In the genomic region with DNA sequence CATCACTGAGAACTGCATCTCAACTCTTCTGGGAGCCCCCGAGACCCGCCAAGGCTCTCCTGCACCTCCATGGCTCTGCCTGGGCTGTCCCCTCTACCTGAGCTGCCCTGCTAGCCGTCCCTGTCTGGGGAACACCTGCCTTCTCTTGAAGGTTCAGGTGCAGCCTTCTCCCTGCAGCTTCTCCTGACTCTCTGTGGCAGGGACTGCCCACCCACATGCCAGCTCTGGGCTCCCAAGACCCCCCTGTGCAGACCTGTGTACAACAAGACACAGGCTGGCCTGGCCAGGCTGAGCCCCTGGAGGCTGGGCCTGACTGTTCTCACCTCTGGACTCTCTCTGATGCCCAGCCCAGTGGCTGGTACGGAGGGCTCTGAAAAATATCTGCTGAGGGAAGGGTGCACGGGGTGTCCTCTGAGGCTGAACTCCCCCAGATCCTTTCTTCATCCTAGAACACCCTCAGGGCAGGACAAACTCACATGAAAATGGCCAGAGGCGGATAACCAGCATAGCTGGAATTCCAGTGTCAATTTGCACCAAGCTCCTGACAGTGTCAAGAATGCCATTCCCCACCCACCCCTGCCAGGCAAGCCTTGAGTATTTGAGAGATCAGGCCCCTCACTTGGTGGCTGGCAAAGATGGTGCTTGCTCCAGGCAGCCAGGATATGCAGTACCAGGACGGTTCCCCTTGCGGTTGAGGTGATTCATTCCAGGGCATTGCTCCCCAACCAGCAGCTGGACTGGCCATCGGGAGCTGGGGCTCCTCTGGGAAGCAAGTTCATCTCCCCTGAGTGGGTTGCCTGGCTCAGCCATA, we compare ENCODE assay signal across 10 cellular contexts. TPM values are rescaled to one million over a fixed set of nuclear protein-coding genes. Genes with fewer than 3 reads are reported as not detected.
DNase-seq lines count a peak whose midpoint lies in the region; ATAC-seq and TF ChIP-seq lines count a peak whose summit lies in the region.
"Had no signal": no experiment of that assay in that cellular context is flagged by ENCODE, and none has a peak within 500 bp of the region (broad histone marks: within the 10 kb centered on the region; RNA-seq: fewer than 3 reads in every experiment).

No MANE protein-coding gene starts in this region.

- H3K4me2 ChIP-seq in GM23338 = no peak overlapping the region
- H3K4me2 ChIP-seq in SK-N-SH = peak overlapping the region; percentile 67

- WGBS in SK-N-SH (ENCODE audit: low lambda C conversion rate) = 68% methylated on average over 6 of the region's 9 CpGs
- 60 to 77% methylated on average over 9 of the region's 9 CpGs for WGBS in heart right ventricle, 2 donors

- H3K4me1 ChIP-seq in GM23338 (ENCODE audit: insufficient read depth) (peaks cover 16% of the 10 kb centered on the region), SK-N-SH (ENCODE audit: control insufficient read depth in 1 of 2, insufficient read depth in 2 of 2, low read depth in 1 of 2, low read length in 1 of 2) (peaks cover 48 to 76% of the 10 kb centered on the region in 2 experiments), heart right ventricle (peaks cover 2 to 75% (median 45%) of the 10 kb centered on the region in 9 donors), mucosa of descending colon (ENCODE audit: low read depth) (no peaks in the 10 kb centered on the region)

- H3K9ac ChIP-seq in SK-N-SH = no peak overlapping the region

- CTCF ChIA-PET in SK-N-SH (lab: Yijun Ruan, JAX) = interaction anchor here (0.6 to 1.1 kb wide), 2 partner anchors 17 to 31 kb away, joined by 4 read pairs; no protein-coding TSS in a partner anchor

- peak; percentile 35 to 69; a peak in 2 of 4 replicates for TF ChIP-seq EP300 in SK-N-SH (IDR thresholded peaks at IDR 0.05; ENCODE audit: borderline replicate concordance in 1 of 2, low read depth in 1 of 2, low read length in 1 of 2)

- H3K4me3 ChIP-seq in GM23338 (no peak overlapping the region), SK-N-SH (ENCODE audit: low read depth in 2 of 2, low read length in 1 of 2) (no peak overlapping the region), heart right ventricle (no peak overlapping the region), mucosa of descending colon (no peak overlapping the region)
- H3K4me3 ChIP-seq: GM12878 had no signal

- H3F3A ChIP-seq in GM23338 (replicated peaks; ENCODE audit: low read depth) = no peaks in the 10 kb centered on the region
- H3F3A ChIP-seq in SK-N-SH (replicated peaks; ENCODE audit: insufficient read depth) = peaks cover 43% of the 10 kb centered on the region

- peaks cover 3% of the 10 kb centered on the region for H3K27me3 Mint-ChIP-seq in GM23338 (ENCODE audit: insufficient read depth, low read depth, poor library complexity)

- H3K4me1 Mint-ChIP-seq in GM23338 = peaks cover 32% of the 10 kb centered on the region

- POLR2A ChIA-PET in SK-N-SH (lab: Yijun Ruan, JAX) = no interaction called here

- H3K4me3 Mint-ChIP-seq in GM23338 = no peak overlapping the region

- DNase-seq in GM23338 (ENCODE audit: low spot score) = peak; percentile 79
- DNase-seq in SK-N-SH = no peak
- no peak for DNase-seq in heart right ventricle
- DNase-seq in renal cortical epithelial cell (ENCODE audit: low read depth) = peak; percentile 84
- no peak for DNase-seq in NCI-H526 treated with DMSO at 0.1 percent for 48 hours (lab: John Stamatoyannopoulos, UW)
- DNase-seq in activated CD4-positive, CD25-positive, alpha-beta regulatory T cell (lab: John Stamatoyannopoulos, UW) = no peak
- no peak for DNase-seq in mucosa of descending colon
- DNase-seq: NCI-H146 had no signal

- no peaks in the 10 kb centered on the region for H4K20me1 ChIP-seq in GM23338 (replicated peaks; ENCODE audit: insufficient read depth)
- H4K20me1 ChIP-seq in SK-N-SH (ENCODE audit: insufficient read depth) = no peaks in the 10 kb centered on the region

- intact Hi-C loops in heart right ventricle (cut with DNase I) = no loop called here
- intact Hi-C loops in mucosa of descending colon (cut with DNase I, micrococcal nuclease) = no loop called here

- peak overlapping the region; percentile 50 for H3K27ac Mint-ChIP-seq in GM23338

- H3K36me3 ChIP-seq in GM23338 (ENCODE audit: insufficient read depth) = no peaks in the 10 kb centered on the region; the same call in 1 of the 2 replicates
- peaks cover 10 to 42% of the 10 kb centered on the region in 2 experiments for H3K36me3 ChIP-seq in SK-N-SH (replicated peaks in 1 of 2; ENCODE audit: control insufficient read depth in 1 of 2, insufficient read depth in 2 of 2, low read length in 1 of 2)
- H3K36me3 ChIP-seq in heart right ventricle = peaks cover 0 to 55% (median 12%) of the 10 kb centered on the region in 9 donors
- H3K36me3 ChIP-seq in mucosa of descending colon (ENCODE audit: low read depth) = no peaks in the 10 kb centered on the region

- no peak for TF ChIP-seq RAD21 in SK-N-SH (IDR thresholded peaks at IDR 0.05; ENCODE audit: low read length)

- H3K79me2 ChIP-seq in GM23338 (replicated peaks; ENCODE audit: insufficient read depth) = no peaks in the 10 kb centered on the region
- H3K79me2 ChIP-seq in SK-N-SH (ENCODE audit: insufficient read depth) = peaks cover 67% of the 10 kb centered on the region; the same call in 1 of the 2 replicates

- TF ChIP-seq CTCF in GM23338 (conservative IDR thresholded peaks at IDR 0.05; ENCODE audit: low read depth in 2 of 2) (no peak), SK-N-SH (IDR thresholded peaks at IDR 0.05) (no peak), heart right ventricle (IDR thresholded peaks at IDR 0.05) (no peak), mucosa of descending colon (IDR thresholded peaks at IDR 0.05) (no peak)

- 0 out of 2 replicates have a peak, but pooled peaks cover 3% of the 10 kb centered on the region for H3K9me2 ChIP-seq in GM23338 (ENCODE audit: insufficient read depth)
- no peaks in the 10 kb centered on the region for H3K9me2 ChIP-seq in SK-N-SH

- H3K9me3 Mint-ChIP-seq in GM23338 = no peaks in the 10 kb centered on the region; the same call in 2 of the 3 replicates

- no peaks in the 10 kb centered on the region for H3K9me3 ChIP-seq in SK-N-SH
- H3K9me3 ChIP-seq in heart right ventricle = no peaks in the 10 kb centered on the region
- H3K9me3 ChIP-seq in mucosa of descending colon = no peaks in the 10 kb centered on the region

- H2AFZ ChIP-seq in GM23338 = no peak overlapping the region
- H2AFZ ChIP-seq in SK-N-SH (ENCODE audit: low read depth) = no peak overlapping the region

- H3K27me3 ChIP-seq in GM23338 (ENCODE audit: insufficient read depth) (no peaks in the 10 kb centered on the region), SK-N-SH (ENCODE audit: insufficient read depth) (no peaks in the 10 kb centered on the region), heart right ventricle (no peaks in the 10 kb centered on the region)

- peaks cover 5% of the 10 kb centered on the region for H3K36me3 Mint-ChIP-seq in GM23338 (ENCODE audit: low read depth)

- H3K27ac ChIP-seq in GM23338 (ENCODE audit: low read depth) = no peak overlapping the region
- H3K27ac ChIP-seq in SK-N-SH (ENCODE audit: low read depth in 2 of 2, low read length in 1 of 2) = peak overlapping the region; percentile 88 to 100
- peak overlapping the region in 3 of 10 donors; percentile 3 to 36 (median 23) for H3K27ac ChIP-seq in heart right ventricle

- peak; percentile 28 for ATAC-seq in GM23338
- ATAC-seq in heart right ventricle = peak in 5 of 8 donors; percentile 6 to 26 (median 17)
- no peak for ATAC-seq in HG03025 (IDR thresholded peaks at IDR 0.05; ENCODE audit: low FRiP score, unreplicated experiment)
- no peak for ATAC-seq in mucosa of descending colon
- ATAC-seq: GM12878 had no signal

TF ChIP-seq in GM23338, 12 proteins besides CTCF, POLR2A, EP300 and RAD21 (continues in another document):
- TF ChIP-seq NANOG (IDR thresholded peaks at IDR 0.05; ENCODE audit: borderline replicate concordance) = no peak
- TF ChIP-seq STAT1 (IDR thresholded peaks at IDR 0.05; ENCODE audit: unreplicated experiment) = no peak

TF ChIP-seq in SK-N-SH, 30 proteins besides CTCF, POLR2A, EP300 and RAD21 (continues in another document):
- TF ChIP-seq JUND (IDR thresholded peaks at IDR 0.05) = peak; percentile 49
- TF ChIP-seq EZH2phosphoT487 (IDR thresholded peaks at IDR 0.05; ENCODE audit: borderline replicate concordance, low read depth) = no peak
- peak; percentile 85 for TF ChIP-seq TEAD4 (IDR thresholded peaks at IDR 0.05; ENCODE audit: borderline replicate concordance, insufficient read depth)
- peak; percentile 64 for TF ChIP-seq POLR2AphosphoS5 (IDR thresholded peaks at IDR 0.05; ENCODE audit: low read depth, low read length)
- TF ChIP-seq, protein P1, sequence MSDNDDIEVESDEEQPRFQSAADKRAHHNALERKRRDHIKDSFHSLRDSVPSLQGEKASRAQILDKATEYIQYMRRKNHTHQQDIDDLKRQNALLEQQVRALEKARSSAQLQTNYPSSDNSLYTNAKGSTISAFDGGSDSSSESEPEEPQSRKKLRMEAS (IDR thresholded peaks at IDR 0.05; ENCODE audit: low read depth) = peak; percentile 62; the same call in 1 of the 2 replicates
- TF ChIP-seq FOXJ3 (CRISPR knock-in tag; IDR thresholded peaks at IDR 0.05) = no peak
- no peak for TF ChIP-seq MEF2A (IDR thresholded peaks at IDR 0.05; ENCODE audit: borderline replicate concordance, low read depth)
- TF ChIP-seq NRF1 (IDR thresholded peaks at IDR 0.05; ENCODE audit: low read depth, low read length) = no peak
- no peak for TF ChIP-seq FOXM1 (IDR thresholded peaks at IDR 0.05; ENCODE audit: low read depth)
- TF ChIP-seq, protein P2, sequence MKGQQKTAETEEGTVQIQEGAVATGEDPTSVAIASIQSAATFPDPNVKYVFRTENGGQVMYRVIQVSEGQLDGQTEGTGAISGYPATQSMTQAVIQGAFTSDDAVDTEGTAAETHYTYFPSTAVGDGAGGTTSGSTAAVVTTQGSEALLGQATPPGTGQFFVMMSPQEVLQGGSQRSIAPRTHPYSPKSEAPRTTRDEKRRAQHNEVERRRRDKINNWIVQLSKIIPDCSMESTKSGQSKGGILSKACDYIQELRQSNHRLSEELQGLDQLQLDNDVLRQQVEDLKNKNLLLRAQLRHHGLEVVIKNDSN (IDR thresholded peaks at IDR 0.05; ENCODE audit: borderline replicate concordance, low read depth) = no peak
- no peak for TF ChIP-seq GABPA (IDR thresholded peaks at IDR 0.05; ENCODE audit: low read depth)

RNA-seq across cellular contexts. Expression of a gene that starts 40.9 kb away (rescaled TPM):
- 16.8 and 22.0 TPM in 2 replicates for total RNA-seq in GM23338 (2014; rRNA removed; shearing (Covaris generic))
- polyA plus RNA-seq in GM23338 (2016; fragmentation: Nextera tagmentation; extraction: Ambion mirVana) = 5.3 and 5.8 TPM in 2 replicates
- polyA plus RNA-seq in SK-N-SH (2012; rRNA removed) = 13.3 and 14.9 TPM in 2 replicates
- polyA plus RNA-seq in SK-N-SH (2012; cell fraction: cytosol; rRNA removed) = 13.0 and 16.1 TPM in 2 replicates
- 15.7 and 22.1 TPM in 2 replicates for polyA plus RNA-seq in SK-N-SH (2012; cell fraction: nucleus; rRNA removed)
- total RNA-seq in heart right ventricle = 10 to 100 TPM; 16.3 to 26.5 (median 21.3) TPM
- polyA plus RNA-seq in heart right ventricle = 1 to 10 TPM; 7.0 to 9.5 TPM
- 60.4 and 66.9 TPM in 2 replicates for total RNA-seq in renal cortical epithelial cell
- total RNA-seq in mucosa of descending colon = 10 to 100 TPM; 20.6 to 32.2 (median 22.4) TPM

Comparison
In these comparisons a context has a peak if more than half of its experiments do, and no peak if none do; other contexts are left out.
1. ATAC-seq: peak in GM23338 (single experiment) and heart right ventricle (5 of 8); none in HG03025 (single experiment) and mucosa of descending colon (single experiment).
2. DNase-seq: peak in GM23338 (single experiment) and renal cortical epithelial cell (single experiment); none in SK-N-SH (single experiment), heart right ventricle (0 of 2), NCI-H526 treated with DMSO at 0.1 percent for 48 hours (single experiment), activated CD4-positive, CD25-positive, alpha-beta regulatory T cell (0 of 4) and mucosa of descending colon (0 of 3).